ENCODE assay signal across 8 cellular contexts in the genomic region with DNA sequence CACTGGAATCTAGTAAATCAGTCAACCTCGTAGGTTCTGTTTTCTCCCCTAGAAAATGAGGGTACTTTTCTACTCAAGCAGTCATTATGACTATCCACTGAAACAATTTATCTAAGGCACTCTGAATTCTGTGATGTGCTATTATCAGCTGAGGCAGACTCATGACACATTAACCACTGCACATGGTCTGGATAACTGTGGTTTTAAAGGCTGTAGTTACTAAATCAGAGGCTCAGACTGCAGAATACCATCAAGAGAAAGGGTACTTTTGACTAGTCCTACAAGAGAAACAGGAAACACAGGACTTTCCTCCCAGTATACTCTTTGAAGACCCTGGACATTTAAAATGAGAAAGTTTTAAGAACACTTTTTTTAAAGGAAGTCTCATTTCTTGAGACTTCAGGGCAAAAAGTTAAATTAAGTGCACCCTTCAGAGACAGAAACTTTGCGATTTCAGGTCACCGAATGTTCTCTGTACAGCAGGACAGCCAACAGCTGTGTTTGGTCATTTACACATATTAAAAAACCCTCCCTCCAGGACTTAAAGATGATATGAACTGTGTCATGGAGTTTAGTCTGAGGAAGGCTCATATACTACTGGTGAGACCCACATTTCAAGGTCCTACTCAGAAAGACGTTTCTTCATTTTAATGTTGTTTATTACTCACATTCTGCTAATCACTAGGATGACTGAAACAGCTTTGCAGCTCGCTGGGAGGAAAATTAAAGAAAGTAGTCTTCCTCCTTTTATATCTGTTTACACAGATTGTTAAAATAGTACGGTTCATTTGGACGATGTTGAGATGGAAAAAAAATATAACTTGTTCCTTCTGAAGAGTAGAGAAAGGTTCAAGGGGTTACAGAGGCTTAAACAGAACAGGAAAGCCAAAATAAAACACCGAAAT. TPM values are rescaled to one million over a fixed set of nuclear protein-coding genes. Genes with fewer than 3 reads are reported as not detected.
DNase-seq lines count a peak whose midpoint lies in the region; ATAC-seq and TF ChIP-seq lines count a peak whose summit lies in the region.

No MANE protein-coding gene starts in this region.

- no peak overlapping the region for H3K4me3 Mint-ChIP-seq in chondrocyte (ENCODE audit: unreplicated experiment)

- H3K9me3 Mint-ChIP-seq in chondrocyte (ENCODE audit: low read depth), result no peaks in the 10 kb centered on the region

- no peaks in the 10 kb centered on the region for H3K27me3 ChIP-seq in rectal smooth muscle tissue (ENCODE audit: control insufficient read depth, insufficient read depth, low read length)

- no peak for TF ChIP-seq CTCF in chondrocyte (IDR thresholded peaks at IDR 0.05)

- no peaks in the 10 kb centered on the region for H3K36me3 ChIP-seq in rectal smooth muscle tissue (ENCODE audit: control insufficient read depth, insufficient read depth, low read length)

- DNase-seq in KBM-7 (peak; percentile 13), chondrocyte (ENCODE audit: low spot score) (no peak), NCI-H1092 (lab: John Stamatoyannopoulos, UW) (no peak)
- no peak for DNase-seq in stimulated activated CD4-positive, alpha-beta T cell treated with anti-CD3 and anti-CD28 coated beads, Interleukin-4, amount 100 ng/mL, for 24 hours
- DNase-seq in activated CD4-positive, alpha-beta T cell treated with anti-CD3 and anti-CD28 coated beads, Interleukin-2, amount 50 U/mL, for 4 hours, result no peak

- peak; percentile 79 for ATAC-seq in GM19395 (IDR thresholded peaks at IDR 0.05; ENCODE audit: unreplicated experiment)
- ATAC-seq in GM19023 (IDR thresholded peaks at IDR 0.05; ENCODE audit: unreplicated experiment), result no peak

- no peaks in the 10 kb centered on the region for H3K27me3 Mint-ChIP-seq in chondrocyte (ENCODE audit: low read depth)

- H3K36me3 Mint-ChIP-seq in chondrocyte (ENCODE audit: low read depth), result peaks cover 3% of the 10 kb centered on the region

- in situ Hi-C loops in KBM-7 (cut with MboI; ENCODE audit: low pct_unique_long_range_greater_than_20kb, low sequenced_read_pairs), result no loop called here

- H3K9ac ChIP-seq in rectal smooth muscle tissue (ENCODE audit: low read length), result no peak overlapping the region

- H3K4me1 Mint-ChIP-seq in chondrocyte (ENCODE audit: low read depth), result peaks cover 88% of the 10 kb centered on the region

- peak overlapping the region; percentile 12 for H3K27ac ChIP-seq in rectal smooth muscle tissue (ENCODE audit: low read depth, low read length)

- no peak overlapping the region for H3K4me3 ChIP-seq in rectal smooth muscle tissue (ENCODE audit: low read length)

- peak overlapping the region; percentile 83 for H3K27ac Mint-ChIP-seq in chondrocyte (ENCODE audit: unreplicated experiment)

- H3K4me1 ChIP-seq in rectal smooth muscle tissue (ENCODE audit: control insufficient read depth, insufficient read depth, low read length), result peaks cover 44% of the 10 kb centered on the region

RNA-seq across cellular contexts. Expression of gene ATXN1, which starts 19.9 kb away (rescaled TPM):
- 59.6 to 65.0 TPM (median 64.5 TPM) in 3 replicates for total RNA-seq in chondrocyte
